ENCODE assay signal across 1 cellular context in the genomic region with DNA sequence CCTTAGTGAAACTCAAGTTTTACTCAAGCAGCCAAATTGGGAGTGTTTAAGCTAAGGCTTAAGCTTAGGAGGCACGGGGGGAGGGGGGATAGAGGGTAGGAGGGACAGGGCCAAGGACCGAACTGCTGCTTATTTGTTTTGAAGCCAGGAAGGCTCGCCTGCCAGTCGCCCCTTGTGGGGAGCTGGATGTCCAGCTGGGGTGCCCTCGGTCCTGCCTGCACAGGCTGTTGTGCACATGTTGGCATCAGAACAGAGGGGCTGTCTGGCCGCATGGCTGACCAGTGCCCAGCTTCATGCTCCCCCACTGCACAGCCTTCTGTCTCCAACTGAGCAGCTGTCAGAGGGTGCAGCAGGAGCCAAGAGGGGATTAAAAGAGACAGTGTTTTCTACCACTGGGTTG.
TF ChIP-seq lines count a peak whose summit lies in the region.

No MANE protein-coding gene starts in this region.

TF ChIP-seq in GM23338, 12 proteins besides CTCF, POLR2A, EP300 and RAD21 (continued from another document):
- TF ChIP-seq, protein P1, sequence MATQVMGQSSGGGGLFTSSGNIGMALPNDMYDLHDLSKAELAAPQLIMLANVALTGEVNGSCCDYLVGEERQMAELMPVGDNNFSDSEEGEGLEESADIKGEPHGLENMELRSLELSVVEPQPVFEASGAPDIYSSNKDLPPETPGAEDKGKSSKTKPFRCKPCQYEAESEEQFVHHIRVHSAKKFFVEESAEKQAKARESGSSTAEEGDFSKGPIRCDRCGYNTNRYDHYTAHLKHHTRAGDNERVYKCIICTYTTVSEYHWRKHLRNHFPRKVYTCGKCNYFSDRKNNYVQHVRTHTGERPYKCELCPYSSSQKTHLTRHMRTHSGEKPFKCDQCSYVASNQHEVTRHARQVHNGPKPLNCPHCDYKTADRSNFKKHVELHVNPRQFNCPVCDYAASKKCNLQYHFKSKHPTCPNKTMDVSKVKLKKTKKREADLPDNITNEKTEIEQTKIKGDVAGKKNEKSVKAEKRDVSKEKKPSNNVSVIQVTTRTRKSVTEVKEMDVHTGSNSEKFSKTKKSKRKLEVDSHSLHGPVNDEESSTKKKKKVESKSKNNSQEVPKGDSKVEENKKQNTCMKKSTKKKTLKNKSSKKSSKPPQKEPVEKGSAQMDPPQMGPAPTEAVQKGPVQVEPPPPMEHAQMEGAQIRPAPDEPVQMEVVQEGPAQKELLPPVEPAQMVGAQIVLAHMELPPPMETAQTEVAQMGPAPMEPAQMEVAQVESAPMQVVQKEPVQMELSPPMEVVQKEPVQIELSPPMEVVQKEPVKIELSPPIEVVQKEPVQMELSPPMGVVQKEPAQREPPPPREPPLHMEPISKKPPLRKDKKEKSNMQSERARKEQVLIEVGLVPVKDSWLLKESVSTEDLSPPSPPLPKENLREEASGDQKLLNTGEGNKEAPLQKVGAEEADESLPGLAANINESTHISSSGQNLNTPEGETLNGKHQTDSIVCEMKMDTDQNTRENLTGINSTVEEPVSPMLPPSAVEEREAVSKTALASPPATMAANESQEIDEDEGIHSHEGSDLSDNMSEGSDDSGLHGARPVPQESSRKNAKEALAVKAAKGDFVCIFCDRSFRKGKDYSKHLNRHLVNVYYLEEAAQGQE (IDR thresholded peaks at IDR 0.05; ENCODE audit: unreplicated experiment), result no peak
- no peak for TF ChIP-seq EZH2phosphoT487 (IDR thresholded peaks at IDR 0.05; ENCODE audit: unreplicated experiment)
- TF ChIP-seq EZH2 (IDR thresholded peaks at IDR 0.05; ENCODE audit: low read depth, unreplicated experiment), result no peak
- no peak for TF ChIP-seq ZNF331 (CRISPR knock-in tag; IDR thresholded peaks at IDR 0.05; ENCODE audit: low read depth)
- TF ChIP-seq ZNF114 (CRISPR knock-in tag; IDR thresholded peaks at IDR 0.05), result no peak
- TF ChIP-seq STAT1 (IDR thresholded peaks at IDR 0.05; ENCODE audit: unreplicated experiment), result no peak
- TF ChIP-seq POLR2AphosphoS5 (IDR thresholded peaks at IDR 0.05; ENCODE audit: low read depth), result no peak
- no peak for TF ChIP-seq CREB1 (CRISPR knock-in tag; IDR thresholded peaks at IDR 0.05; ENCODE audit: low read depth)
- TF ChIP-seq, protein P2, sequence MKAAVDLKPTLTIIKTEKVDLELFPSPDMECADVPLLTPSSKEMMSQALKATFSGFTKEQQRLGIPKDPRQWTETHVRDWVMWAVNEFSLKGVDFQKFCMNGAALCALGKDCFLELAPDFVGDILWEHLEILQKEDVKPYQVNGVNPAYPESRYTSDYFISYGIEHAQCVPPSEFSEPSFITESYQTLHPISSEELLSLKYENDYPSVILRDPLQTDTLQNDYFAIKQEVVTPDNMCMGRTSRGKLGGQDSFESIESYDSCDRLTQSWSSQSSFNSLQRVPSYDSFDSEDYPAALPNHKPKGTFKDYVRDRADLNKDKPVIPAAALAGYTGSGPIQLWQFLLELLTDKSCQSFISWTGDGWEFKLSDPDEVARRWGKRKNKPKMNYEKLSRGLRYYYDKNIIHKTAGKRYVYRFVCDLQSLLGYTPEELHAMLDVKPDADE (IDR thresholded peaks at IDR 0.05), result no peak
- no peak for TF ChIP-seq JUNB (IDR thresholded peaks at IDR 0.05; ENCODE audit: unreplicated experiment)
